In the genomic region with DNA sequence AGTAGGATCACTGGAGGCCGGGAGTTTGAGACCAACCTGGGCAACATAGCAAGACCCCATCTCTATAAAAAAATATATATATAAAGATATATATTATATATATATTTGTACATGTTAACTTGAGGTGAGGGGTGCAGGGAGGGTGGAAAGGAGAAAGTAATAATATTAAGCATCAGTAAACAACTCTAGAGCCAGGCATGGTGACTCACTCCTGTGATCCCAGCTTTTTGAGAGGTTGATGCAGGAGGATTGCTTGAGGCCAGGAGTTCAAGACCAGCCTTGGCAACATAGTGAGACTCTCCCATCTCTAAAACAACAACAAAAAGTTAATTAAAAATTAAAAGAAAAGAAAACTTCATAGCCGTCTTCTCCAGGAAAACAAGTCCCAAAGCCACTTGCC, we compare ENCODE assay signal across 19 cellular contexts.
DNase-seq lines count a peak whose midpoint lies in the region; ATAC-seq and TF ChIP-seq lines count a peak whose summit lies in the region.
"Had no signal": no experiment of that assay in that cellular context is flagged by ENCODE, and none has a peak within 500 bp of the region (broad histone marks: within the 10 kb centered on the region; RNA-seq: fewer than 3 reads in every experiment).

No MANE protein-coding gene starts in this region.

- H3K4me3 ChIP-seq in RWPE2 (ENCODE audit: severe bottlenecking) (no peak overlapping the region), fibroblast of lung (replicated peaks in 1 of 4; ENCODE audit: control extremely low read depth in 1 of 4, insufficient read depth in 1 of 4, low read depth in 3 of 4, low read length in 4 of 4) (no peak overlapping the region), sigmoid colon (no peak overlapping the region)
- H3K4me3 ChIP-seq: ovary, right atrium auricular region, vagina had no signal

- H3K4me1 ChIP-seq in RWPE2 (ENCODE audit: insufficient read depth, poor library complexity, severe bottlenecking) (peaks cover 6% of the 10 kb centered on the region), fibroblast of lung (ENCODE audit: control insufficient read depth, extremely low read depth, insufficient read depth, low read length) (peaks cover 7% of the 10 kb centered on the region), sigmoid colon (peaks cover 0 to 6% (median 0%) of the 10 kb centered on the region in 4 donors)
- H3K4me1 ChIP-seq: vagina had no signal

- H3K79me2 ChIP-seq in fibroblast of lung (ENCODE audit: control insufficient read depth, insufficient read depth, low read length), result no peaks in the 10 kb centered on the region

- WGBS in sigmoid colon, 2 donors, result 82 to 90% methylated on average over 2 of the region's 2 CpGs

- DNase-seq in ELR (ENCODE audit: low read depth) (peak; percentile 59), RWPE2 (ENCODE audit: low spot score) (no peak), fibroblast of lung (ENCODE audit: low read depth in 2 of 2) (peak in 1 of 2 donors; percentile 20), sigmoid colon (peak; percentile 24), NCI-H82 treated with DMSO at 0.1 percent for 48 hours (lab: John Stamatoyannopoulos, UW; ENCODE audit: unreplicated experiment) (no peak), ecto neural progenitor cell (ENCODE audit: low spot score) (no peak)
- DNase-seq in stimulated activated CD8-positive, alpha-beta memory T cell treated with anti-CD3 and anti-CD28 coated beads, Interleukin-4, amount 100 ng/mL, for 48 hours, result no peak
- DNase-seq in activated naive CD4-positive, alpha-beta T cell treated with anti-CD3 and anti-CD28 coated beads, Interleukin-2, amount 50 U/mL, for 16 hours, result no peak
- DNase-seq: activated B cell treated with CpG ODN at 0.5 μM for 24 hours; activated CD4-positive, alpha-beta T cell treated with anti-CD3 and anti-CD28 coated beads, Interleukin-2, amount 50 U/mL, for 48 hours; activated effector memory CD4-positive, alpha-beta T cell treated with anti-CD3 and anti-CD28 coated beads, Interleukin-2, amount 50 U/mL, for 16 hours; MV-4-11; naive thymus-derived CD4-positive, alpha-beta T cell; NCI-H1694 treated with DMSO at 0.1 percent for 48 hours; NCI-H2171 treated with DMSO at 0.1 percent for 48 hours; NCI-H524 treated with DMSO at 0.1 percent for 48 hours had no signal

- no peaks in the 10 kb centered on the region for H3K36me3 ChIP-seq in RWPE2 (ENCODE audit: low read depth)
- no peaks in the 10 kb centered on the region for H3K36me3 ChIP-seq in fibroblast of lung (ENCODE audit: control insufficient read depth, insufficient read depth, low read length)
- no peaks in the 10 kb centered on the region for H3K36me3 ChIP-seq in sigmoid colon
- H3K36me3 ChIP-seq: ovary, right atrium auricular region, vagina had no signal

- H3K9me3 ChIP-seq in RWPE2 (ENCODE audit: severe bottlenecking) (no peaks in the 10 kb centered on the region), fibroblast of lung (ENCODE audit: control insufficient read depth, insufficient read depth, low read depth, low read length) (no peaks in the 10 kb centered on the region), sigmoid colon (no peaks in the 10 kb centered on the region)
- H3K9me3 ChIP-seq: ovary, right atrium auricular region, vagina had no signal

- H4K20me1 ChIP-seq in fibroblast of lung (ENCODE audit: control insufficient read depth, extremely low read depth, insufficient read depth, low read length), result no peaks in the 10 kb centered on the region

- ATAC-seq in RWPE2 (ENCODE audit: low read depth), result no peak
- ATAC-seq: naive thymus-derived CD4-positive, alpha-beta T cell had no signal

- TF ChIP-seq POLR2A in sigmoid colon (IDR thresholded peaks at IDR 0.05), result no peak

- H3K27ac ChIP-seq in RWPE2 (ENCODE audit: poor library complexity, severe bottlenecking), result peak overlapping the region; percentile 45
- H3K27ac ChIP-seq in fibroblast of lung (ENCODE audit: insufficient read depth, low read length), result peak overlapping the region; percentile 30
- H3K27ac ChIP-seq in sigmoid colon, result peak overlapping the region in 3 of 4 donors; percentile 45 to 65 (median 52)
- H3K27ac ChIP-seq: vagina had no signal

- TF ChIP-seq CTCF in RWPE2 (IDR thresholded peaks at IDR 0.05; ENCODE audit: poor library complexity, severe bottlenecking) (no peak), fibroblast of lung (conservative IDR thresholded peaks at IDR 0.05 in 1 of 2, IDR thresholded peaks at IDR 0.05 in 1 of 2; ENCODE audit: low read depth in 1 of 2, low read length in 2 of 2) (no peak), sigmoid colon (IDR thresholded peaks at IDR 0.05) (no peak)

- peak overlapping the region; percentile 17 for H3K4me2 ChIP-seq in fibroblast of lung (ENCODE audit: extremely low read depth, insufficient read depth, low read length)

- H2AFZ ChIP-seq in fibroblast of lung (ENCODE audit: low read length), result no peak overlapping the region

- H3K9ac ChIP-seq in fibroblast of lung (ENCODE audit: insufficient read depth, low read length), result no peak overlapping the region

- intact Hi-C loops in sigmoid colon (cut with DNase I), result no loop called here

- H3K27me3 ChIP-seq in RWPE2 (ENCODE audit: insufficient read depth, poor library complexity, severe bottlenecking) (no peaks in the 10 kb centered on the region), fibroblast of lung (ENCODE audit: control insufficient read depth, insufficient read depth, low read length) (no peaks in the 10 kb centered on the region), sigmoid colon (no peaks in the 10 kb centered on the region)
- H3K27me3 ChIP-seq: ovary, right atrium auricular region, vagina had no signal

- TF ChIP-seq EP300 in sigmoid colon (IDR thresholded peaks at IDR 0.05), result no peak

Comparison
In these comparisons a context has a peak if more than half of its experiments do, and no peak if none do; other contexts are left out.
1. DNase-seq: peak in ELR (single experiment) and sigmoid colon (single experiment); none in RWPE2 (single experiment), stimulated activated CD8-positive, alpha-beta memory T cell treated with anti-CD3 and anti-CD28 coated beads, Interleukin-4, amount 100 ng/mL, for 48 hours (single experiment), activated naive CD4-positive, alpha-beta T cell treated with anti-CD3 and anti-CD28 coated beads, Interleukin-2, amount 50 U/mL, for 16 hours (single experiment), NCI-H82 treated with DMSO at 0.1 percent for 48 hours (single experiment) and ecto neural progenitor cell (single experiment).
2. Peak in every context shown above with its lines, with median percentiles within 50 percentile points of each other: H3K27ac ChIP-seq.